13 cellular contexts compared by ENCODE assay signal in genomic region chr4:125985856-125986255, GRCh38.
A peak's percentile ranks its signal among the peaks of the same experiment; 100 is the strongest.
DNase-seq lines count a peak whose midpoint lies in the region; ATAC-seq lines count a peak whose summit lies in the region.
"Had no signal": no experiment of that assay in that cellular context is flagged by ENCODE, and none has a peak within 500 bp of the region (broad histone marks: within the 10 kb centered on the region; RNA-seq: fewer than 3 reads in every experiment).

No MANE protein-coding gene starts in this region.

- in situ Hi-C loops in SK-MEL-5 (cut with HindIII; ENCODE audit: low pct_unique_long_range_greater_than_20kb, low sequenced_read_pairs), result no loop called here

- no peaks in the 10 kb centered on the region for H3K36me3 Mint-ChIP-seq in activated T-helper 2 cell treated with anti-CD3 and anti-CD28 coated beads, Interferon-gamma antibody, Interleukin-2, Interleukin-4, amounts not matched to agents 10 μg/mL and 5 μg/mL and 100 μg/mL, durations not matched to agents 14 hours and 24 hours and 36 hours (ENCODE audit: low read depth)

- H3K27me3 Mint-ChIP-seq in activated T-helper 2 cell treated with anti-CD3 and anti-CD28 coated beads, Interferon-gamma antibody, Interleukin-2, Interleukin-4, amounts not matched to agents 10 μg/mL and 5 μg/mL and 100 μg/mL, durations not matched to agents 14 hours and 24 hours and 36 hours (ENCODE audit: low read depth), result no peaks in the 10 kb centered on the region

- H3K4me1 Mint-ChIP-seq in activated T-helper 2 cell treated with anti-CD3 and anti-CD28 coated beads, Interferon-gamma antibody, Interleukin-2, Interleukin-4, amounts not matched to agents 10 μg/mL and 5 μg/mL and 100 μg/mL, durations not matched to agents 14 hours and 24 hours and 36 hours (ENCODE audit: low read depth), result no peaks in the 10 kb centered on the region
- H3K4me1 Mint-ChIP-seq: nephron had no signal

- H3K9me3 Mint-ChIP-seq in activated T-helper 2 cell treated with anti-CD3 and anti-CD28 coated beads, Interferon-gamma antibody, Interleukin-2, Interleukin-4, amounts not matched to agents 10 μg/mL and 5 μg/mL and 100 μg/mL, durations not matched to agents 14 hours and 24 hours and 36 hours, result peaks cover 4% of the 10 kb centered on the region
- H3K9me3 Mint-ChIP-seq: nephron had no signal

- ATAC-seq in GM18867 (IDR thresholded peaks at IDR 0.05; ENCODE audit: unreplicated experiment) (peak; percentile 52), HG03442 (IDR thresholded peaks at IDR 0.05; ENCODE audit: unreplicated experiment) (peak; percentile 49)
- ATAC-seq: left colon, Right ventricle myocardium inferior had no signal

- H3K27ac Mint-ChIP-seq in activated T-helper 2 cell treated with anti-CD3 and anti-CD28 coated beads, Interferon-gamma antibody, Interleukin-2, Interleukin-4, amounts not matched to agents 10 μg/mL and 5 μg/mL and 100 μg/mL, durations not matched to agents 14 hours and 24 hours and 36 hours, result no peak overlapping the region
- H3K27ac Mint-ChIP-seq: nephron had no signal

- H3K4me3 Mint-ChIP-seq in activated T-helper 2 cell treated with anti-CD3 and anti-CD28 coated beads, Interferon-gamma antibody, Interleukin-2, Interleukin-4, amounts not matched to agents 10 μg/mL and 5 μg/mL and 100 μg/mL, durations not matched to agents 14 hours and 24 hours and 36 hours (ENCODE audit: low read depth), result no peak overlapping the region
- H3K4me3 Mint-ChIP-seq: nephron had no signal

- DNase-seq in SK-MEL-5 (ENCODE audit: low read depth, low spot score), result peak; percentile 37
- peak; percentile 42 for DNase-seq in iPS-NIHi7 (ENCODE audit: extremely low spot score)
- no peak for DNase-seq in NCI-H1436 treated with DMSO at 0.1 percent for 48 hours (lab: John Stamatoyannopoulos, UW)
- DNase-seq in superior temporal gyrus (ENCODE audit: extremely low spot score), result no peak
- DNase-seq in activated T-helper 2 cell treated with anti-CD3 and anti-CD28 coated beads, Interferon-gamma antibody, Interleukin-2, Interleukin-4, amounts not matched to agents 10 μg/mL and 5 μg/mL and 100 μg/mL, durations not matched to agents 14 hours and 24 hours and 36 hours (ENCODE audit: low spot score), result no peak
- DNase-seq in SHP77 (lab: John Stamatoyannopoulos, UW), result no peak
- DNase-seq: activated CD4-positive, alpha-beta T cell treated with anti-CD3 and anti-CD28 coated beads for 4 hours; left colon; NCI-H2081 had no signal

- intact Hi-C loops in activated T-helper 2 cell treated with anti-CD3 and anti-CD28 coated beads, Interferon-gamma antibody, Interleukin-2, Interleukin-4, amounts not matched to agents 10 μg/mL and 5 μg/mL and 100 μg/mL, durations not matched to agents 14 hours and 24 hours and 36 hours (cut with micrococcal nuclease), result no loop called here

Comparison
In these comparisons a context has a peak if more than half of its experiments do, and no peak if none do; other contexts are left out.
1. DNase-seq: peak in SK-MEL-5 (single experiment) and iPS-NIHi7 (single experiment); none in NCI-H1436 treated with DMSO at 0.1 percent for 48 hours (single experiment), superior temporal gyrus (single experiment), activated T-helper 2 cell treated with anti-CD3 and anti-CD28 coated beads, Interferon-gamma antibody, Interleukin-2, Interleukin-4, amounts not matched to agents 10 μg/mL and 5 μg/mL and 100 μg/mL, durations not matched to agents 14 hours and 24 hours and 36 hours (single experiment) and SHP77 (0 of 2).